ENCODE assay signal across 8 cellular contexts in the genomic region with DNA sequence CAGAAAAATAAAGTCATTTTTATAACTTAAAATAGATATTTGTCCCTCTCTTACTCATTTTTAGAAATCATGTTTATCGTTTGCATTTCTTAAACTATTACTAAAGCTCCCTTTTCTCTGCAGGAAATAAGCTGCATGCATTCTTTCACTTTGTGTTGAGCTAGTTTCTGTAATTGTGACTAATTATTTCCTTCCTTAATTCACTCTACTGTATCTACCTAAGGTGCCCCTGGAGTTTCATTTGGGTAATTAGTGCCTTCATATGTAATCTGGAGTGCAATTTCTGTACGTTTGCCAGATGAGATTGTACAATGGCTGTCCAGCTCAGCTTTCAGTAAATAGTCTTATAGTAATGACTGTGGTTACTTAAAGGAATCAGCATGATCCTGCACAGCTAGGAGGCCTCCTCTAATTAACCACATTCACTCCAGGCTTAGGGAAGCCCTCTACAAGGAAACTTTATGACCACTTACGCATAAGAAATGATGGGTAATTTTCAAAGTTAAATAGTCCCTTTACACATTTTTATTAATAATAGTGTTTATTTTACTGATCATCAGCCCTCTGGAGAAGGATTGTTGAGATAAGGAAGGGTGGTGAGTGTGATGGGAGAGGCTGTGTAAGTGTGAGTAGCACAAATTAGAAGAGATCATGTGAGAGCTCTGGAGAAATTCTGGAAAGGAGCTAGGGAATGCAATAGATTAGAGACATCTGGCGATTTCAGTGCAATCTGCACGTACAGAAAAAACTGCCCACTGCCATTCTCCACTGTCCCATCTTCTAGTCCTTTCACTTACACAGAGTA.
DNase-seq lines count a peak whose midpoint lies in the region; ATAC-seq, FAIRE-seq and TF ChIP-seq lines count a peak whose summit lies in the region.

No MANE protein-coding gene starts in this region.

- H3K9me3 ChIP-seq in mammary epithelial cell (replicated peaks; ENCODE audit: insufficient read depth, low read length) (no peaks in the 10 kb centered on the region), pancreas (no peaks in the 10 kb centered on the region)

- peak overlapping the region; percentile 63 for H3K4me3 Mint-ChIP-seq in stimulated activated effector memory CD8-positive, alpha-beta T cell treated with anti-CD3 and anti-CD28 coated beads, Interleukin-12 subunit alpha, Interleukin-12 subunit beta, amount 100 ng/mL, for 72 hours

- H3K9ac ChIP-seq in mammary epithelial cell (ENCODE audit: insufficient read depth, low read length), result no peak overlapping the region

- no peak overlapping the region for H3K4me2 ChIP-seq in mammary epithelial cell (ENCODE audit: insufficient read depth, low read depth, low read length)

- H3K4me3 ChIP-seq in ACC112 (ENCODE audit: low read depth, low read length) (peak overlapping the region; percentile 59; the same call in 1 of the 2 replicates), mammary epithelial cell (replicated peaks in 1 of 3; ENCODE audit: insufficient read depth in 1 of 3, low read depth in 2 of 3, low read length in 3 of 3) (no peak overlapping the region), pancreas (no peak overlapping the region)

- H3K36me3 Mint-ChIP-seq in stimulated activated effector memory CD8-positive, alpha-beta T cell treated with anti-CD3 and anti-CD28 coated beads, Interleukin-12 subunit alpha, Interleukin-12 subunit beta, amount 100 ng/mL, for 72 hours, result peaks cover 85% of the 10 kb centered on the region

- no TSS peak for BruUV-seq in mammary epithelial cell (replicated peaks; lab: Mats Ljungman, UMichigan)

- in situ Hi-C loops in mammary epithelial cell (cut with MboI; ENCODE audit: low sequenced_read_pairs in 2 of 2), result no loop called here

- H4K20me1 ChIP-seq in mammary epithelial cell (ENCODE audit: insufficient read depth, low read length), result no peaks in the 10 kb centered on the region

- intact Hi-C loops in mammary epithelial cell (cut with micrococcal nuclease), result no loop called here
- intact Hi-C loops in pancreas (cut with DNase I), result no loop called here

- H3K4me1 ChIP-seq in ACC112 (ENCODE audit: control insufficient read depth, insufficient read depth, low read length, unreplicated experiment), result peaks cover 44% of the 10 kb centered on the region
- H3K4me1 ChIP-seq in mammary epithelial cell (ENCODE audit: insufficient read depth, low read length), result peaks cover 19% of the 10 kb centered on the region
- peaks cover 0 to 9% (median 0%) of the 10 kb centered on the region in 3 donors for H3K4me1 ChIP-seq in pancreas

- H2AFZ ChIP-seq in ACC112 (ENCODE audit: low read length, unreplicated experiment) (no peak overlapping the region), mammary epithelial cell (ENCODE audit: low read depth, low read length) (no peak overlapping the region)

- peak overlapping the region; percentile 99 for H3K27ac Mint-ChIP-seq in stimulated activated effector memory CD8-positive, alpha-beta T cell treated with anti-CD3 and anti-CD28 coated beads, Interleukin-12 subunit alpha, Interleukin-12 subunit beta, amount 100 ng/mL, for 72 hours

- 91% methylated on average over 5 of the region's 5 CpGs for WGBS in mammary epithelial cell (ENCODE audit: low coverage, missing lambda C conversion rate)
- 67 to 72% methylated on average over 5 of the region's 5 CpGs for WGBS in pancreas, 2 donors

- H3K36me3 ChIP-seq in ACC112 (ENCODE audit: insufficient read depth, low read length), result peaks cover under 1% of the 10 kb centered on the region; the same call in 1 of the 2 replicates
- H3K36me3 ChIP-seq in mammary epithelial cell (ENCODE audit: insufficient read depth, low read length), result no peaks in the 10 kb centered on the region
- no peaks in the 10 kb centered on the region for H3K36me3 ChIP-seq in pancreas

- DNase-seq in NCI-H2107 (lab: John Stamatoyannopoulos, UW) (peak; percentile 50), mammary epithelial cell (peak; percentile 20), pancreas (no peak)
- DNase-seq in stimulated activated effector memory CD8-positive, alpha-beta T cell treated with anti-CD3 and anti-CD28 coated beads, Interleukin-12 subunit alpha, Interleukin-12 subunit beta, amount 100 ng/mL, for 72 hours (ENCODE audit: low spot score in 2 of 2), result no peak
- DNase-seq in activated CD4-positive, alpha-beta T cell treated with anti-CD3 and anti-CD28 coated beads for 1 hour, result no peak

- peak; percentile 93 for ATAC-seq in GM18511 (IDR thresholded peaks at IDR 0.05; ENCODE audit: unreplicated experiment)
- ATAC-seq in HG02885 (IDR thresholded peaks at IDR 0.05; ENCODE audit: poor library complexity, unreplicated experiment), result peak; percentile 90
- peak; percentile 96 for ATAC-seq in stimulated activated effector memory CD8-positive, alpha-beta T cell treated with anti-CD3 and anti-CD28 coated beads, Interleukin-12 subunit alpha, Interleukin-12 subunit beta, amount 100 ng/mL, for 72 hours
- no peak for ATAC-seq in pancreas

- CTCF ChIA-PET in mammary epithelial cell (lab: Charles Lee; ENCODE audit: low non-redundant PET), result interaction anchor here (0.6 kb wide), 1 partner anchor 252 kb away, joined by 5 read pairs; no protein-coding TSS in a partner anchor

- peaks cover 3% of the 10 kb centered on the region for H3K9me3 Mint-ChIP-seq in stimulated activated effector memory CD8-positive, alpha-beta T cell treated with anti-CD3 and anti-CD28 coated beads, Interleukin-12 subunit alpha, Interleukin-12 subunit beta, amount 100 ng/mL, for 72 hours

- H3K27me3 ChIP-seq in ACC112 (ENCODE audit: insufficient read depth, low read length) (no peaks in the 10 kb centered on the region), mammary epithelial cell (ENCODE audit: insufficient read depth, low read length) (no peaks in the 10 kb centered on the region), pancreas (no peaks in the 10 kb centered on the region)

- H3K4me1 Mint-ChIP-seq in stimulated activated effector memory CD8-positive, alpha-beta T cell treated with anti-CD3 and anti-CD28 coated beads, Interleukin-12 subunit alpha, Interleukin-12 subunit beta, amount 100 ng/mL, for 72 hours, result peaks cover 72% of the 10 kb centered on the region

- H3K79me2 ChIP-seq in ACC112 (ENCODE audit: control insufficient read depth, insufficient read depth, low read length, unreplicated experiment) (no peaks in the 10 kb centered on the region), mammary epithelial cell (ENCODE audit: insufficient read depth, low read length) (peaks cover 5% of the 10 kb centered on the region)

- H3K27ac ChIP-seq in ACC112 (ENCODE audit: low read depth, low read length) (peak overlapping the region; percentile 8; the same call in 1 of the 2 replicates), mammary epithelial cell (ENCODE audit: insufficient read depth, low read depth, low read length) (peak overlapping the region; percentile 3), pancreas (no peak overlapping the region)

- FAIRE-seq in pancreas (lab: Jason Lieb, UNC), result no peak

- TF ChIP-seq CTCF in mammary epithelial cell (conservative IDR thresholded peaks at IDR 0.05 in 1 of 2, IDR thresholded peaks at IDR 0.05 in 1 of 2; ENCODE audit: extremely low read depth in 1 of 2, insufficient read depth in 1 of 2, low read depth in 1 of 2, low read length in 2 of 2), result no peak
- TF ChIP-seq CTCF in pancreas (IDR thresholded peaks at IDR 0.05), result no peak

- dilution Hi-C loops in mammary epithelial cell (cut with HindIII; ENCODE audit: low sequenced_read_pairs), result no loop called here

Comparison
In these comparisons a context has a peak if more than half of its experiments do, and no peak if none do; other contexts are left out.
1. H3K27ac ChIP-seq: peak in ACC112 (single experiment) and mammary epithelial cell (single experiment); none in pancreas (0 of 4).
2. ATAC-seq: peak in GM18511 (single experiment), HG02885 (single experiment) and stimulated activated effector memory CD8-positive, alpha-beta T cell treated with anti-CD3 and anti-CD28 coated beads, Interleukin-12 subunit alpha, Interleukin-12 subunit beta, amount 100 ng/mL, for 72 hours (single experiment); none in pancreas (0 of 4).
3. DNase-seq: peak in NCI-H2107 (single experiment) and mammary epithelial cell (single experiment); none in stimulated activated effector memory CD8-positive, alpha-beta T cell treated with anti-CD3 and anti-CD28 coated beads, Interleukin-12 subunit alpha, Interleukin-12 subunit beta, amount 100 ng/mL, for 72 hours (0 of 2), pancreas (0 of 6) and activated CD4-positive, alpha-beta T cell treated with anti-CD3 and anti-CD28 coated beads for 1 hour (single experiment).